Comparison of ENCODE assay signal across 9 cellular contexts in the genomic region with DNA sequence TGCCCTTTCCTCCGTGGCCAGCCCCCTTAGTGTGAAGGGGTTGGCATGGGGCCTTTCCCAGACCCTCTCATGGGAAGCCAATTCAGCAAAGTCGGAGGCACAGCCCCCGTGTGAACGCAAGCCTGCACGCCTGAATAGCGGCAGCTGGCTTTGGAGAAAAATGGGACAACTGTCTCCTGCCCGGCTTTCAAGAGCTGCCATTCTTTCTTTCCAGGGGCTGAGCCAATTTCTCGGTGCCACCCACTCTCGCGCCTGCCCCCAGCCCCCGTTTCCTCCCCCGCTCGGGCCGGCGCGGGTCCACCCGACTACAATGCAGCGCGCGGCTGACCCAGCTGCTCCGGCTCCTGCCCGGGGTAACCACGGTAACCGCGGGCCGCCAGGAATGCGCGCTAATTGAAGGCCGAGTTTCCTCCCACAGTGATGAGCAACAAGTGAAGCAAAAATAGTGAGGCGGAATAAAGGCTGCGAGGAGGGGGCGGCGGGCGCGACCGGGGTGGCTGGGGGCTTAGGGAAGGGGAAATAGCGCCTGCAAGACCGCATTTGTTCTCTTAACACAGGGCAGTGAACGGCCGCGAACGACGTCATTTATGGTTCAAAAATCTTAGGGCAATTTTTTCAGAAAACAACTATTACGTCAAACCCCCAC.
A peak's percentile ranks its signal among the peaks of the same experiment; 100 is the strongest.
DNase-seq lines count a peak whose midpoint lies in the region; ATAC-seq, FAIRE-seq and TF ChIP-seq lines count a peak whose summit lies in the region.
"Had no signal": no experiment of that assay in that cellular context is flagged by ENCODE, and none has a peak within 500 bp of the region (broad histone marks: within the 10 kb centered on the region; RNA-seq: fewer than 3 reads in every experiment).

No MANE protein-coding gene starts in this region.

- WGBS in iPS DF 6.9 (ENCODE audit: insufficient coverage, insufficient read length) = no CpG with 5 or more reads among the region's 44 CpGs

- no peaks in the 10 kb centered on the region; the same call in 1 of the 2 replicates for H3K4me1 ChIP-seq in iPS DF 6.9 (ENCODE audit: control insufficient read depth, insufficient read depth, low read length)

- ATAC-seq in GM21390 (IDR thresholded peaks at IDR 0.05; ENCODE audit: unreplicated experiment) (no peak), GM21528 (IDR thresholded peaks at IDR 0.05; ENCODE audit: low FRiP score, unreplicated experiment) (no peak)

- no peaks in the 10 kb centered on the region for H3K36me3 ChIP-seq in iPS DF 6.9 (ENCODE audit: control insufficient read depth, insufficient read depth, low read length)

- H3K27me3 ChIP-seq in iPS DF 6.9 (ENCODE audit: control insufficient read depth, insufficient read depth, low read length) = peaks cover 10% of the 10 kb centered on the region

- H3K9me3 ChIP-seq in iPS DF 6.9 (ENCODE audit: control insufficient read depth, insufficient read depth, low read length) = no peaks in the 10 kb centered on the region

- H3K4me3 ChIP-seq in iPS DF 6.9 (ENCODE audit: low read length) = peak overlapping the region; percentile 39; the same call in 1 of the 2 replicates
- H3K4me3 ChIP-seq in retinal pigment epithelial cell (ENCODE audit: low read length) = peak overlapping the region; percentile 40

- no peak for FAIRE-seq in HTR-8/SVneo (lab: Jason Lieb, UNC)

- H3K27ac ChIP-seq in iPS DF 6.9 (ENCODE audit: low read length) = no peak overlapping the region
- H3K27ac ChIP-seq: HL-60 had no signal

- TF ChIP-seq CTCF in retinal pigment epithelial cell (conservative IDR thresholded peaks at IDR 0.05; ENCODE audit: low read depth, low read length) = no peak

- peak; percentile 41 for DNase-seq in D341Med (ENCODE audit: low spot score)
- DNase-seq in HTR-8/SVneo (ENCODE audit: insufficient read length, low spot score) = peak; percentile 48
- peak; percentile 25 for DNase-seq in amniotic stem cell (lab: John Stamatoyannopoulos, UW)
- DNase-seq in iPS DF 6.9 (ENCODE audit: low read depth, low spot score) = no peak
- DNase-seq in retinal pigment epithelial cell (ENCODE audit: low read depth) = no peak
- no peak for DNase-seq in stimulated activated CD4-positive, alpha-beta T cell treated with anti-CD3 and anti-CD28 coated beads, Interleukin-12 subunit alpha, Interleukin-12 subunit beta, amount 100 ng/mL, for 4 hours

Comparison
In these comparisons a context has a peak if more than half of its experiments do, and no peak if none do; other contexts are left out.
1. DNase-seq: peak in D341Med (single experiment), HTR-8/SVneo (single experiment) and amniotic stem cell (single experiment); none in iPS DF 6.9 (single experiment), retinal pigment epithelial cell (single experiment) and stimulated activated CD4-positive, alpha-beta T cell treated with anti-CD3 and anti-CD28 coated beads, Interleukin-12 subunit alpha, Interleukin-12 subunit beta, amount 100 ng/mL, for 4 hours (single experiment).